ENCODE assay signal across 13 cellular contexts in genomic region chr17:38886643-38887010, GRCh38. TPM values are rescaled to one million over a fixed set of nuclear protein-coding genes. Genes with fewer than 3 reads are reported as not detected.
DNase-seq lines count a peak whose midpoint lies in the region; ATAC-seq and TF ChIP-seq lines count a peak whose summit lies in the region.
"Had no signal": no experiment of that assay in that cellular context is flagged by ENCODE, and none has a peak within 500 bp of the region (broad histone marks: within the 10 kb centered on the region; RNA-seq: fewer than 3 reads in every experiment).

No MANE protein-coding gene starts in this region.

- H2BK20ac ChIP-seq in H9 (ENCODE audit: low read depth, low read length, poor library complexity, severe bottlenecking): no peak overlapping the region

- no peak overlapping the region for H2BK15ac ChIP-seq in H9 (ENCODE audit: low read depth, low read length)

- no peaks in the 10 kb centered on the region for H3K27me3 Mint-ChIP-seq in activated naive CD8-positive, alpha-beta T cell
- no peaks in the 10 kb centered on the region for H3K27me3 Mint-ChIP-seq in activated naive CD8-positive, alpha-beta T cell treated with anti-CD3 and anti-CD28 coated beads, Interleukin-2, amount 50 U/mL, for 24 hours
- no peaks in the 10 kb centered on the region for H3K27me3 Mint-ChIP-seq in activated CD8-positive, alpha-beta T cell treated with anti-CD3 and anti-CD28 coated beads for 36 hours
- H3K27me3 Mint-ChIP-seq in stimulated activated naive CD8-positive, alpha-beta T cell treated with anti-CD3 and anti-CD28 coated beads, Interleukin-15, amount 100 ng/mL, for 72 hours: no peaks in the 10 kb centered on the region
- H3K27me3 Mint-ChIP-seq in H9 (ENCODE audit: low read depth): no peaks in the 10 kb centered on the region

- DNase-seq in activated naive CD8-positive, alpha-beta T cell treated with anti-CD3 and anti-CD28 coated beads, Interleukin-2, amount 50 U/mL, for 24 hours: no peak
- no peak for DNase-seq in activated CD8-positive, alpha-beta T cell treated with anti-CD3 and anti-CD28 coated beads for 36 hours
- DNase-seq in stimulated activated naive CD8-positive, alpha-beta T cell treated with anti-CD3 and anti-CD28 coated beads, Interleukin-15, amount 100 ng/mL, for 72 hours: no peak
- DNase-seq in H9: no peak
- no peak for DNase-seq in globus pallidus (ENCODE audit: low spot score)
- DNase-seq: effector CD4-positive, alpha-beta T cell; lower lobe of right lung; NCI-H1048; NCI-H2171 had no signal

- no peak overlapping the region for H2AFZ ChIP-seq in H9 (ENCODE audit: low read length)

- intact Hi-C loops in activated CD8-positive, alpha-beta T cell treated with anti-CD3 and anti-CD28 coated beads for 36 hours (cut with micrococcal nuclease): no loop called here

- no peak overlapping the region for H2BK120ac ChIP-seq in H9 (ENCODE audit: low read depth, low read length, poor library complexity, severe bottlenecking)

- no peak overlapping the region for H4K5ac ChIP-seq in H9 (ENCODE audit: insufficient read length, low read depth, low read length)

- no peak for TF ChIP-seq CTCF in activated CD8-positive, alpha-beta T cell treated with anti-CD3 and anti-CD28 coated beads for 36 hours (IDR thresholded peaks at IDR 0.05)
- no peak for TF ChIP-seq CTCF in H9 (conservative IDR thresholded peaks at IDR 0.05)

- no peak overlapping the region for H3K23ac ChIP-seq in H9 (ENCODE audit: insufficient read length, low read depth, low read length)

- H3K23me2 ChIP-seq in H9 (ENCODE audit: insufficient read length, low read depth, low read length, poor library complexity, severe bottlenecking): no peaks in the 10 kb centered on the region

- no peaks in the 10 kb centered on the region for H3K36me3 Mint-ChIP-seq in activated naive CD8-positive, alpha-beta T cell
- H3K36me3 Mint-ChIP-seq in activated naive CD8-positive, alpha-beta T cell treated with anti-CD3 and anti-CD28 coated beads, Interleukin-2, amount 50 U/mL, for 24 hours (ENCODE audit: low read depth): peaks cover 26% of the 10 kb centered on the region
- H3K36me3 Mint-ChIP-seq in activated CD8-positive, alpha-beta T cell treated with anti-CD3 and anti-CD28 coated beads for 36 hours (ENCODE audit: low read depth): peaks cover 65% of the 10 kb centered on the region
- H3K36me3 Mint-ChIP-seq in H9 (ENCODE audit: insufficient read depth in 1 of 3, low read depth in 3 of 3): peaks cover 2 to 53% (median 28%) of the 10 kb centered on the region in 3 experiments; a peak in 5 of 7 replicates

- no peak overlapping the region for H3K4ac ChIP-seq in H9 (ENCODE audit: low read depth, low read length)

- no peak overlapping the region for H3T11ph ChIP-seq in H9 (ENCODE audit: low read length)

- H3K27me3 ChIP-seq in layer of hippocampus (ENCODE audit: control insufficient read depth, insufficient read depth, low read length) (no peaks in the 10 kb centered on the region), H9 (ENCODE audit: insufficient read depth, low read length) (no peaks in the 10 kb centered on the region)

- H3K4me1 ChIP-seq in H9 (ENCODE audit: insufficient read depth, low read length): peaks cover 2% of the 10 kb centered on the region; the same call in 1 of the 2 replicates

- H3K9me3 Mint-ChIP-seq in activated naive CD8-positive, alpha-beta T cell (ENCODE audit: low read depth): no peaks in the 10 kb centered on the region
- no peaks in the 10 kb centered on the region for H3K9me3 Mint-ChIP-seq in activated naive CD8-positive, alpha-beta T cell treated with anti-CD3 and anti-CD28 coated beads, Interleukin-2, amount 50 U/mL, for 24 hours
- H3K9me3 Mint-ChIP-seq in activated CD8-positive, alpha-beta T cell treated with anti-CD3 and anti-CD28 coated beads for 36 hours: no peaks in the 10 kb centered on the region
- H3K9me3 Mint-ChIP-seq in stimulated activated naive CD8-positive, alpha-beta T cell treated with anti-CD3 and anti-CD28 coated beads, Interleukin-15, amount 100 ng/mL, for 72 hours: no peaks in the 10 kb centered on the region
- no peaks in the 10 kb centered on the region for H3K9me3 Mint-ChIP-seq in H9

- peaks cover 2% of the 10 kb centered on the region for H4K20me1 ChIP-seq in H9 (ENCODE audit: control insufficient read depth, insufficient read depth, insufficient read length)

- H3K56ac ChIP-seq in H9 (ENCODE audit: insufficient read length, low read depth, low read length): no peak overlapping the region

- H2AK5ac ChIP-seq in H9 (ENCODE audit: insufficient read length, low read length): no peak overlapping the region

- H3K79me2 ChIP-seq in H9 (ENCODE audit: insufficient read depth, low read length): peaks cover 4% of the 10 kb centered on the region; the same call in 1 of the 2 replicates

- no peak overlapping the region for H4K91ac ChIP-seq in H9 (ENCODE audit: insufficient read length, low read depth, low read length)

- no peak overlapping the region for H4K8ac ChIP-seq in H9 (replicated peaks; ENCODE audit: insufficient read length, low read depth, low read length)

- H2BK12ac ChIP-seq in H9 (ENCODE audit: insufficient read length, low read depth, low read length): no peak overlapping the region

- no peaks in the 10 kb centered on the region for H3K9me3 ChIP-seq in H9 (ENCODE audit: control insufficient read depth, low read depth, low read length)
- H3K9me3 ChIP-seq: lower lobe of right lung had no signal

- H3K18ac ChIP-seq in H9 (ENCODE audit: insufficient read length, low read depth, low read length): no peak overlapping the region

- peak overlapping the region; percentile 77 for H3K4me3 Mint-ChIP-seq in activated naive CD8-positive, alpha-beta T cell
- no peak overlapping the region for H3K4me3 Mint-ChIP-seq in activated naive CD8-positive, alpha-beta T cell treated with anti-CD3 and anti-CD28 coated beads, Interleukin-2, amount 50 U/mL, for 24 hours
- H3K4me3 Mint-ChIP-seq in activated CD8-positive, alpha-beta T cell treated with anti-CD3 and anti-CD28 coated beads for 36 hours: no peak overlapping the region
- peak overlapping the region in 1 of 2 donors; percentile 63 for H3K4me3 Mint-ChIP-seq in stimulated activated naive CD8-positive, alpha-beta T cell treated with anti-CD3 and anti-CD28 coated beads, Interleukin-15, amount 100 ng/mL, for 72 hours
- no peak overlapping the region for H3K4me3 Mint-ChIP-seq in H9

- H3K4me1 Mint-ChIP-seq in activated naive CD8-positive, alpha-beta T cell (ENCODE audit: low read depth): peaks cover 89% of the 10 kb centered on the region
- peaks cover 87% of the 10 kb centered on the region for H3K4me1 Mint-ChIP-seq in activated naive CD8-positive, alpha-beta T cell treated with anti-CD3 and anti-CD28 coated beads, Interleukin-2, amount 50 U/mL, for 24 hours
- peaks cover 86% of the 10 kb centered on the region for H3K4me1 Mint-ChIP-seq in activated CD8-positive, alpha-beta T cell treated with anti-CD3 and anti-CD28 coated beads for 36 hours (ENCODE audit: low read depth)
- peaks cover 97% of the 10 kb centered on the region for H3K4me1 Mint-ChIP-seq in stimulated activated naive CD8-positive, alpha-beta T cell treated with anti-CD3 and anti-CD28 coated beads, Interleukin-15, amount 100 ng/mL, for 72 hours
- H3K4me1 Mint-ChIP-seq in H9: peaks cover 44 to 58% of the 10 kb centered on the region in 2 experiments

- peak overlapping the region; percentile 85 for H3K27ac Mint-ChIP-seq in activated naive CD8-positive, alpha-beta T cell
- no peak overlapping the region for H3K27ac Mint-ChIP-seq in activated naive CD8-positive, alpha-beta T cell treated with anti-CD3 and anti-CD28 coated beads, Interleukin-2, amount 50 U/mL, for 24 hours
- H3K27ac Mint-ChIP-seq in activated CD8-positive, alpha-beta T cell treated with anti-CD3 and anti-CD28 coated beads for 36 hours: peak overlapping the region; percentile 69
- peak overlapping the region; percentile 76 to 81 for H3K27ac Mint-ChIP-seq in stimulated activated naive CD8-positive, alpha-beta T cell treated with anti-CD3 and anti-CD28 coated beads, Interleukin-15, amount 100 ng/mL, for 72 hours
- H3K27ac Mint-ChIP-seq in H9: no peak overlapping the region

- POLR2A ChIA-PET in activated CD8-positive, alpha-beta T cell treated with anti-CD3 and anti-CD28 coated beads for 36 hours (lab: Charles Lee): interaction anchor here (1.6 to 8.1 kb wide), 5 partner anchors 9 to 34 kb away, joined by 5 to 91 read pairs (median 9); partner anchors contain the start of genes LASP1 and RPL23

- H3K9ac ChIP-seq in H9 (ENCODE audit: extremely low read depth, insufficient read length, low read length): no peak overlapping the region

- H2BK5ac ChIP-seq in H9 (ENCODE audit: insufficient read length, low read length): no peak overlapping the region

- H3K14ac ChIP-seq in H9 (ENCODE audit: insufficient read depth, low read length): no peak overlapping the region

- peak overlapping the region; percentile 38 for H3K27ac ChIP-seq in layer of hippocampus (ENCODE audit: low read depth, low read length)
- no peak overlapping the region for H3K27ac ChIP-seq in H9 (ENCODE audit: insufficient read length, low read depth, low read length)
- H3K27ac ChIP-seq: lower lobe of right lung, SK-N-MC had no signal

- H3K79me1 ChIP-seq in H9 (ENCODE audit: insufficient read depth, low read depth, low read length, poor library complexity, severe bottlenecking): peaks cover 3% of the 10 kb centered on the region

- no CpG with 5 or more reads among the region's 8 CpGs for WGBS in H9 (ENCODE audit: extremely low coverage, insufficient read length, low lambda C conversion rate)

- ATAC-seq in activated naive CD8-positive, alpha-beta T cell treated with anti-CD3 and anti-CD28 coated beads, Interleukin-2, amount 50 U/mL, for 24 hours: no peak
- ATAC-seq in activated CD8-positive, alpha-beta T cell treated with anti-CD3 and anti-CD28 coated beads for 36 hours: no peak
- no peak for ATAC-seq in stimulated activated naive CD8-positive, alpha-beta T cell treated with anti-CD3 and anti-CD28 coated beads, Interleukin-15, amount 100 ng/mL, for 72 hours
- no peak for ATAC-seq in HG03342 (IDR thresholded peaks at IDR 0.05; ENCODE audit: unreplicated experiment)
- ATAC-seq: lower lobe of right lung had no signal

- CTCF ChIA-PET in activated CD8-positive, alpha-beta T cell treated with anti-CD3 and anti-CD28 coated beads for 36 hours (lab: Charles Lee): interaction anchor here (1.3 to 2.3 kb wide), 4 partner anchors 15 to 97 kb away, joined by 3 to 9 read pairs (median 6); no protein-coding TSS in a partner anchor

- no peak overlapping the region for H3K4me2 ChIP-seq in H9 (ENCODE audit: insufficient read depth, insufficient read length, low read length)

RNA-seq across cellular contexts. Expression of gene LASP1, which starts 16.8 kb away (rescaled TPM):
- total RNA-seq in activated CD8-positive, alpha-beta T cell treated with anti-CD3 and anti-CD28 coated beads for 36 hours: 100 to 1,000 TPM; 135 to 139 TPM
- total RNA-seq in H9 (2021): 121 and 122 TPM in 2 replicates

RNA-seq across cellular contexts. Expression of gene RPL23, which starts 33.1 kb away (rescaled TPM):
- total RNA-seq in activated CD8-positive, alpha-beta T cell treated with anti-CD3 and anti-CD28 coated beads for 36 hours: 1,000 to 10,000 TPM; 1,908 to 1,957 TPM
- 2,040 and 2,084 TPM in 2 replicates for total RNA-seq in H9 (2021)

Comparison
In these comparisons a context has a peak if more than half of its experiments do, and no peak if none do; other contexts are left out.
1. H3K27ac Mint-ChIP-seq: peak in activated naive CD8-positive, alpha-beta T cell (single experiment), activated CD8-positive, alpha-beta T cell treated with anti-CD3 and anti-CD28 coated beads for 36 hours (single experiment) and stimulated activated naive CD8-positive, alpha-beta T cell treated with anti-CD3 and anti-CD28 coated beads, Interleukin-15, amount 100 ng/mL, for 72 hours (2 of 2); none in activated naive CD8-positive, alpha-beta T cell treated with anti-CD3 and anti-CD28 coated beads, Interleukin-2, amount 50 U/mL, for 24 hours (single experiment) and H9 (0 of 3).